In genomic region chr3:136752046-136752326, GRCh38 we compare ENCODE assay signal across 9 cellular contexts. TPM values are rescaled to one million over a fixed set of nuclear protein-coding genes. Genes with fewer than 3 reads are reported as not detected.
DNase-seq lines count a peak whose midpoint lies in the region; ATAC-seq, FAIRE-seq and TF ChIP-seq lines count a peak whose summit lies in the region.
"Had no signal": no experiment of that assay in that cellular context is flagged by ENCODE, and none has a peak within 500 bp of the region (broad histone marks: within the 10 kb centered on the region; RNA-seq: fewer than 3 reads in every experiment).

No MANE protein-coding gene starts in this region.

- H3K4me1 Mint-ChIP-seq in CD4-positive, CD25-positive, alpha-beta regulatory T cell, result peaks cover 17 to 53% (median 39%) of the 10 kb centered on the region in 4 donors
- H3K4me1 Mint-ChIP-seq in T-helper 17 cell (peaks cover 37% of the 10 kb centered on the region), progenitor cell of endocrine pancreas (ENCODE audit: low read depth) (peaks cover 38% of the 10 kb centered on the region)

- FAIRE-seq in D721Med (lab: Jason Lieb, UNC), result no peak
- FAIRE-seq: TTC549 had no signal

- peak overlapping the region; percentile 91 to 97 (median 93) for H3K27ac Mint-ChIP-seq in CD4-positive, CD25-positive, alpha-beta regulatory T cell
- peak overlapping the region; percentile 98 for H3K27ac Mint-ChIP-seq in T-helper 17 cell
- H3K27ac Mint-ChIP-seq in progenitor cell of endocrine pancreas, result peak overlapping the region; percentile 99

- DNase-seq in CD4-positive, CD25-positive, alpha-beta regulatory T cell, result no peak
- peak in 1 of 3 donors; percentile 61 for DNase-seq in T-helper 17 cell
- DNase-seq in foreskin fibroblast, result peak in 1 of 2 donors; percentile 29
- no peak for DNase-seq in progenitor cell of endocrine pancreas (ENCODE audit: low spot score, unreplicated experiment)
- DNase-seq in foreskin melanocyte, result no peak
- no peak for DNase-seq in D721Med (ENCODE audit: insufficient read length, low spot score)

- peak overlapping the region; percentile 98 for H3K27ac ChIP-seq in CD4-positive, CD25-positive, alpha-beta regulatory T cell (ENCODE audit: insufficient read depth, low read length, poor library complexity, severe bottlenecking)

- H3K36me3 ChIP-seq in CD4-positive, CD25-positive, alpha-beta regulatory T cell (ENCODE audit: control insufficient read depth, insufficient read depth, low read length), result no peaks in the 10 kb centered on the region

- peak overlapping the region; percentile 91 to 97 (median 94) for H3K4me3 Mint-ChIP-seq in CD4-positive, CD25-positive, alpha-beta regulatory T cell
- H3K4me3 Mint-ChIP-seq in T-helper 17 cell, result peak overlapping the region; percentile 93
- H3K4me3 Mint-ChIP-seq in progenitor cell of endocrine pancreas (ENCODE audit: low read depth), result peak overlapping the region; percentile 88

- no peaks in the 10 kb centered on the region for H3K27me3 Mint-ChIP-seq in CD4-positive, CD25-positive, alpha-beta regulatory T cell
- H3K27me3 Mint-ChIP-seq in T-helper 17 cell (no peaks in the 10 kb centered on the region), progenitor cell of endocrine pancreas (no peaks in the 10 kb centered on the region)

- peaks cover 0 to 2% (median 0%) of the 10 kb centered on the region in 7 donors for H3K9me3 Mint-ChIP-seq in CD4-positive, CD25-positive, alpha-beta regulatory T cell
- H3K9me3 Mint-ChIP-seq in progenitor cell of endocrine pancreas (ENCODE audit: low read depth), result no peaks in the 10 kb centered on the region

- no peaks in the 10 kb centered on the region for H3K27me3 ChIP-seq in CD4-positive, CD25-positive, alpha-beta regulatory T cell (ENCODE audit: control insufficient read depth, insufficient read depth, low read length)

- H3K4me3 ChIP-seq in CD4-positive, CD25-positive, alpha-beta regulatory T cell (ENCODE audit: low read depth, low read length), result no peak overlapping the region
- H3K4me3 ChIP-seq in foreskin fibroblast (ENCODE audit: low read depth in 1 of 2, low read length in 2 of 2), result peak overlapping the region; percentile 77 to 79

- TF ChIP-seq CTCF in foreskin fibroblast (IDR thresholded peaks at IDR 0.05; ENCODE audit: low read depth, low read length) (no peak), progenitor cell of endocrine pancreas (IDR thresholded peaks at IDR 0.05; ENCODE audit: unreplicated experiment) (no peak), D721Med (IDR thresholded peaks at IDR 0.05; ENCODE audit: insufficient read depth, missing control alignments) (no peak)

- H3K4me1 ChIP-seq in CD4-positive, CD25-positive, alpha-beta regulatory T cell (ENCODE audit: control insufficient read depth, insufficient read depth, low read length, poor library complexity, severe bottlenecking), result peaks cover 42% of the 10 kb centered on the region

- H3K9me3 ChIP-seq in CD4-positive, CD25-positive, alpha-beta regulatory T cell (ENCODE audit: control insufficient read depth in 2 of 2, low read length in 2 of 2), result no peaks in the 10 kb centered on the region
- no peaks in the 10 kb centered on the region for H3K9me3 ChIP-seq in T-helper 17 cell (ENCODE audit: control insufficient read depth, low read length, poor library complexity, severe bottlenecking)

- no peaks in the 10 kb centered on the region for H3K36me3 Mint-ChIP-seq in CD4-positive, CD25-positive, alpha-beta regulatory T cell
- H3K36me3 Mint-ChIP-seq in T-helper 17 cell (ENCODE audit: low read depth), result no peaks in the 10 kb centered on the region
- no peaks in the 10 kb centered on the region for H3K36me3 Mint-ChIP-seq in progenitor cell of endocrine pancreas (ENCODE audit: insufficient read depth)

- peak; percentile 4 for ATAC-seq in CD4-positive, CD25-positive, alpha-beta regulatory T cell (ENCODE audit: low read depth in 2 of 2)
- ATAC-seq in GM19035 (IDR thresholded peaks at IDR 0.05; ENCODE audit: unreplicated experiment) (peak; percentile 9), HG03175 (IDR thresholded peaks at IDR 0.05; ENCODE audit: unreplicated experiment) (peak; percentile 14), T-helper 17 cell (peak; percentile 21)

RNA-seq across cellular contexts. Expression of gene STAG1, which starts 0.2 kb away (rescaled TPM):
- 58.6 TPM for total RNA-seq in CD4-positive, CD25-positive, alpha-beta regulatory T cell
- polyA plus RNA-seq in CD4-positive, CD25-positive, alpha-beta regulatory T cell, result 10 to 100 TPM; 16.0 to 28.6 (median 20.8) TPM
- 10 to 100 TPM; 46.9 to 48.5 TPM for total RNA-seq in T-helper 17 cell
- total RNA-seq in progenitor cell of endocrine pancreas, result 39.7 and 46.4 TPM in 2 replicates
